11 cellular contexts compared by ENCODE assay signal in the genomic region with DNA sequence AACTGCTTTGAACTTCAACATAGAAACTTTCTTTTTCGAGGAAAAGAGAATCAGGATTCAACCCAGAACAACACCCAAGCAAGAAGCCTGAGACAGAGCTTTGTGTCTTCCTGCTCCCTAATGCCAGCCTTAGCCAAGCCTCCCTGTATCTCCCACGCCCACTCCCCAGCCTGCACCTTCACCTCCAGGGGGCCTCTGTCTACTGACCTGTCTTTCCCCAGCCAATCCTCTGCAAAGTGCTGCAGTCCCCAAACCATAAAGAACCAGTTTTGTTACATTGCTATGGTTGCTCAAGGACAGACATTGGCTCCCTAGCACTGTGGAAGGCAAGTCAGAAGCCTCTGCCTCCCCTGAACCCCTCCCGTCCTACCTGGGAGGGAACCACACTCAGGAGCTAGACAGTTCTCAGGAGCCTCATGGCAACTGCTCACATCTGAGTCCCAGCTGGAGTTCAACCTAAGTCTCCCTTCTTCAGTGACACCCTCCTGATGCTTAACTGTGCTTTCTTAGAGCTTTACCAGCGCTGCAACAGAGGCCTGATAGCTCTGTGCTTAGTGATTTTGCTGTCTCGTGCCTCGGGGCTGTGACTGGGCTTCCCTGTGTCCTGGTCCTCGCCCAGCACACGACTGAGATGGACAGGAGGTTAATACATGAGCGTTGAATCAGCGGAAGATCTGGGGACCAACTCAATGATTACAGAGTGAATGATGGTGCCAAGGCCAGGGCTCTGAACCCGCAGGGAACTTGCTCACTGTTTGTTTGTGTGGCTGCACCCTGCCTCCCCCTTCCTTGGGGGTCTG.
DNase-seq lines count a peak whose midpoint lies in the region; ATAC-seq and TF ChIP-seq lines count a peak whose summit lies in the region.
"Had no signal": no experiment of that assay in that cellular context is flagged by ENCODE, and none has a peak within 500 bp of the region (broad histone marks: within the 10 kb centered on the region; RNA-seq: fewer than 3 reads in every experiment).

No MANE protein-coding gene starts in this region.

- intact Hi-C loops in body of pancreas (cut with DNase I), result no loop called here
- intact Hi-C loops in posterior vena cava (cut with DNase I), result no loop called here

- in situ Hi-C loops in SK-MEL-5 (cut with HindIII; ENCODE audit: low pct_unique_long_range_greater_than_20kb, low sequenced_read_pairs), result no loop called here

- H3K9me3 ChIP-seq in BLaER1 treated with 17β-estradiol and CSF1 and Interleukin-3, amounts not matched to agents 10 nM and 100 nM (replicated peaks in 1 of 11), result no peaks in the 10 kb centered on the region
- H3K9me3 ChIP-seq in body of pancreas, result no peaks in the 10 kb centered on the region
- H3K9me3 ChIP-seq: spleen had no signal

- H3K36me3 ChIP-seq in BLaER1 treated with 17β-estradiol and CSF1 and Interleukin-3, amounts not matched to agents 10 nM and 100 nM, result no peaks in the 10 kb centered on the region
- H3K36me3 ChIP-seq in body of pancreas (replicated peaks in 1 of 2; ENCODE audit: insufficient read depth in 1 of 2, low read depth in 2 of 2), result no peaks in the 10 kb centered on the region
- H3K36me3 ChIP-seq: spleen had no signal

- no peak for DNase-seq in GM12864 (ENCODE audit: low read depth)
- DNase-seq in SK-MEL-5 (ENCODE audit: low read depth, low spot score), result peak; percentile 36
- peak; percentile 37 for DNase-seq in epithelial cell of esophagus (ENCODE audit: low read depth)
- no peak for DNase-seq in body of pancreas
- no peak for DNase-seq in SHP77 (lab: John Stamatoyannopoulos, UW)
- DNase-seq in posterior vena cava (ENCODE audit: low spot score), result no peak
- DNase-seq: caudate nucleus, KG1, spleen had no signal

- 71 to 75% methylated on average over 10 to 11 of the region's 11 CpGs for WGBS in body of pancreas, 2 donors

- ATAC-seq in body of pancreas, result no peak
- ATAC-seq in HG03571 (IDR thresholded peaks at IDR 0.05; ENCODE audit: unreplicated experiment), result no peak

- H3K9ac ChIP-seq in BLaER1 treated with 17β-estradiol and CSF1 and Interleukin-3, amounts not matched to agents 10 nM and 100 nM, result no peak overlapping the region

- no peak overlapping the region for H3K27ac ChIP-seq in BLaER1 treated with 17β-estradiol and CSF1 and Interleukin-3, amounts not matched to agents 10 nM and 100 nM
- no peak overlapping the region for H3K27ac ChIP-seq in body of pancreas

- no peak for TF ChIP-seq POLR2A in body of pancreas (IDR thresholded peaks at IDR 0.05)

- no peak overlapping the region for H3K4me3 ChIP-seq in BLaER1 treated with 17β-estradiol and CSF1 and Interleukin-3, amounts not matched to agents 10 nM and 100 nM
- H3K4me3 ChIP-seq in GM12864 (ENCODE audit: low read depth, low read length) (no peak overlapping the region), epithelial cell of esophagus (ENCODE audit: low read length) (no peak overlapping the region), body of pancreas (no peak overlapping the region)
- H3K4me3 ChIP-seq: spleen had no signal

- H3K4me2 ChIP-seq in BLaER1 treated with 17β-estradiol and CSF1 and Interleukin-3, amounts not matched to agents 10 nM and 100 nM, result peak overlapping the region in 9 of 11 experiments; percentile 41 to 93 (median 78); a peak in 17 of 22 replicates

- TF ChIP-seq CTCF in GM12864 (IDR thresholded peaks at IDR 0.05; ENCODE audit: low read depth, low read length, missing control alignments) (peak; percentile 44), epithelial cell of esophagus (IDR thresholded peaks at IDR 0.05; ENCODE audit: insufficient read depth, low read depth, low read length, missing control alignments) (peak; percentile 12), body of pancreas (IDR thresholded peaks at IDR 0.05) (no peak)

- H3K27me3 ChIP-seq in BLaER1 treated with 17β-estradiol and CSF1 and Interleukin-3, amounts not matched to agents 10 nM and 100 nM, result peaks cover 0 to 11% (median 0%) of the 10 kb centered on the region in 11 experiments; a peak in 5 of 22 replicates
- no peaks in the 10 kb centered on the region for H3K27me3 ChIP-seq in body of pancreas
- H3K27me3 ChIP-seq: spleen had no signal

- H4K20me1 ChIP-seq in BLaER1 treated with 17β-estradiol and CSF1 and Interleukin-3, amounts not matched to agents 10 nM and 100 nM, result no peaks in the 10 kb centered on the region

- peaks cover 56 to 82% (median 76%) of the 10 kb centered on the region in 10 experiments for H3K4me1 ChIP-seq in BLaER1 treated with 17β-estradiol and CSF1 and Interleukin-3, amounts not matched to agents 10 nM and 100 nM
- no peaks in the 10 kb centered on the region for H3K4me1 ChIP-seq in body of pancreas

Comparison
In these comparisons a context has a peak if more than half of its experiments do, and no peak if none do; other contexts are left out.
1. DNase-seq: peak in SK-MEL-5 (single experiment) and epithelial cell of esophagus (single experiment); none in GM12864 (single experiment), body of pancreas (0 of 4), SHP77 (0 of 2) and posterior vena cava (single experiment).
2. CTCF ChIP-seq: peak in GM12864 (single experiment) and epithelial cell of esophagus (single experiment); none in body of pancreas (0 of 7).